ENCODE assay signal across 11 cellular contexts in genomic region chr2:151071382-151071781, GRCh38.
DNase-seq lines count a peak whose midpoint lies in the region; ATAC-seq and TF ChIP-seq lines count a peak whose summit lies in the region.
"Had no signal": no experiment of that assay in that cellular context is flagged by ENCODE, and none has a peak within 500 bp of the region (broad histone marks: within the 10 kb centered on the region; RNA-seq: fewer than 3 reads in every experiment).

No MANE protein-coding gene starts in this region.

- H3K36me3 Mint-ChIP-seq in endodermal cell (ENCODE audit: low read depth): no peaks in the 10 kb centered on the region
- H3K36me3 Mint-ChIP-seq in neural crest cell (ENCODE audit: low read depth): peaks cover 4% of the 10 kb centered on the region
- no peaks in the 10 kb centered on the region for H3K36me3 Mint-ChIP-seq in activated CD4-positive, alpha-beta memory T cell treated with anti-CD3 and anti-CD28 coated beads, Interleukin-2, amount 10 ng/mL, durations not matched to agents 7 days and 5 days (ENCODE audit: low read depth)

- DNase-seq in NCI-H345 (lab: John Stamatoyannopoulos, UW): peak; percentile 46
- peak; percentile 69 for DNase-seq in endodermal cell
- DNase-seq in neural crest cell (ENCODE audit: low read depth, low spot score): no peak
- DNase-seq in prostate gland (ENCODE audit: low spot score): no peak
- DNase-seq in activated CD4-positive, alpha-beta memory T cell treated with anti-CD3 and anti-CD28 coated beads, Interleukin-2, amount 10 ng/mL, durations not matched to agents 7 days and 5 days: no peak
- DNase-seq: activated CD8-positive, alpha-beta memory T cell treated with anti-CD3 and anti-CD28 coated beads, Interleukin-2, amount 50 U/mL, for 4 hours had no signal

- no peak overlapping the region for H3K4me3 Mint-ChIP-seq in endodermal cell
- no peak overlapping the region for H3K4me3 Mint-ChIP-seq in neural crest cell
- H3K4me3 Mint-ChIP-seq in activated CD4-positive, alpha-beta memory T cell treated with anti-CD3 and anti-CD28 coated beads, Interleukin-2, amount 10 ng/mL, durations not matched to agents 7 days and 5 days: no peak overlapping the region

- H3K4me3 ChIP-seq in endodermal cell (ENCODE audit: low read length) (no peak overlapping the region), prostate gland (no peak overlapping the region)
- H3K4me3 ChIP-seq: suprapubic skin had no signal

- no peak for TF ChIP-seq POLR2A in prostate gland (IDR thresholded peaks at IDR 0.05)

- H3K4me1 Mint-ChIP-seq in endodermal cell: peaks cover 5% of the 10 kb centered on the region
- peaks cover 8% of the 10 kb centered on the region for H3K4me1 Mint-ChIP-seq in neural crest cell
- no peaks in the 10 kb centered on the region for H3K4me1 Mint-ChIP-seq in activated CD4-positive, alpha-beta memory T cell treated with anti-CD3 and anti-CD28 coated beads, Interleukin-2, amount 10 ng/mL, durations not matched to agents 7 days and 5 days

- 26% methylated on average over 2 of the region's 2 CpGs; no CpG with 5 or more reads in 1 of the 2 experiments for WGBS in endodermal cell (ENCODE audit: insufficient coverage in 1 of 2, insufficient read length in 1 of 2), 2 experiments
- WGBS in prostate gland: 56% methylated on average over 2 of the region's 2 CpGs

- ATAC-seq in HG03159 (IDR thresholded peaks at IDR 0.05; ENCODE audit: unreplicated experiment) (no peak), GM18867 (IDR thresholded peaks at IDR 0.05; ENCODE audit: unreplicated experiment) (no peak)
- ATAC-seq: sciatic nerve had no signal

- peak; percentile 11 for TF ChIP-seq CTCF in GM12873 (IDR thresholded peaks at IDR 0.05; ENCODE audit: insufficient read depth, low read depth, low read length, missing control alignments)
- peak; percentile 78 for TF ChIP-seq CTCF in endodermal cell (conservative IDR thresholded peaks at IDR 0.05)
- peak; percentile 54 for TF ChIP-seq CTCF in neural crest cell (conservative IDR thresholded peaks at IDR 0.05)
- peak in 1 of 4 experiments; percentile 11 for TF ChIP-seq CTCF in prostate gland (IDR thresholded peaks at IDR 0.05)

- no peaks in the 10 kb centered on the region for H3K9me3 ChIP-seq in endodermal cell (ENCODE audit: control insufficient read depth, low read length)
- H3K9me3 ChIP-seq in prostate gland: no peaks in the 10 kb centered on the region
- H3K9me3 ChIP-seq: suprapubic skin had no signal

- no peaks in the 10 kb centered on the region for H3K36me3 ChIP-seq in endodermal cell (ENCODE audit: control insufficient read depth, insufficient read depth, low read length)
- no peaks in the 10 kb centered on the region for H3K36me3 ChIP-seq in prostate gland
- H3K36me3 ChIP-seq: suprapubic skin had no signal

- no peak overlapping the region for H3K27ac ChIP-seq in endodermal cell (ENCODE audit: low read depth, low read length)
- H3K27ac ChIP-seq in prostate gland: no peak overlapping the region
- H3K27ac ChIP-seq: suprapubic skin had no signal

- H3K4me1 ChIP-seq in endodermal cell (ENCODE audit: control insufficient read depth, insufficient read depth, low read length) (no peaks in the 10 kb centered on the region), prostate gland (replicated peaks) (no peaks in the 10 kb centered on the region)
- H3K4me1 ChIP-seq: suprapubic skin had no signal

- H3K27ac Mint-ChIP-seq in endodermal cell (no peak overlapping the region), neural crest cell (ENCODE audit: unreplicated experiment) (no peak overlapping the region)
- no peak overlapping the region for H3K27ac Mint-ChIP-seq in activated CD4-positive, alpha-beta memory T cell treated with anti-CD3 and anti-CD28 coated beads, Interleukin-2, amount 10 ng/mL, durations not matched to agents 7 days and 5 days

- CTCF ChIA-PET in activated CD4-positive, alpha-beta memory T cell treated with anti-CD3 and anti-CD28 coated beads, Interleukin-2, amount 10 ng/mL, durations not matched to agents 7 days and 5 days (lab: Charles Lee): no interaction called here

- H3K9me3 Mint-ChIP-seq in endodermal cell: peaks cover 8% of the 10 kb centered on the region
- peaks cover 9% of the 10 kb centered on the region for H3K9me3 Mint-ChIP-seq in neural crest cell
- no peaks in the 10 kb centered on the region for H3K9me3 Mint-ChIP-seq in activated CD4-positive, alpha-beta memory T cell treated with anti-CD3 and anti-CD28 coated beads, Interleukin-2, amount 10 ng/mL, durations not matched to agents 7 days and 5 days

- POLR2A ChIA-PET in activated CD4-positive, alpha-beta memory T cell treated with anti-CD3 and anti-CD28 coated beads, Interleukin-2, amount 10 ng/mL, durations not matched to agents 7 days and 5 days (lab: Charles Lee): no interaction called here

- no peak overlapping the region for H3K9ac ChIP-seq in endodermal cell (ENCODE audit: extremely low read depth, low read length, poor library complexity, severe bottlenecking)

- H3K27me3 Mint-ChIP-seq in endodermal cell (ENCODE audit: insufficient read depth): no peaks in the 10 kb centered on the region
- H3K27me3 Mint-ChIP-seq in neural crest cell (ENCODE audit: low read depth): no peaks in the 10 kb centered on the region
- no peaks in the 10 kb centered on the region for H3K27me3 Mint-ChIP-seq in activated CD4-positive, alpha-beta memory T cell treated with anti-CD3 and anti-CD28 coated beads, Interleukin-2, amount 10 ng/mL, durations not matched to agents 7 days and 5 days

- intact Hi-C loops in prostate gland (cut with DNase I): no loop called here

- H3K27me3 ChIP-seq in endodermal cell (ENCODE audit: control insufficient read depth, insufficient read depth, low read length, poor library complexity, severe bottlenecking) (no peaks in the 10 kb centered on the region), prostate gland (replicated peaks; ENCODE audit: insufficient read depth) (no peaks in the 10 kb centered on the region)
- H3K27me3 ChIP-seq: suprapubic skin had no signal

Comparison
In these comparisons a context has a peak if more than half of its experiments do, and no peak if none do; other contexts are left out.
1. DNase-seq: peak in NCI-H345 (single experiment) and endodermal cell (single experiment); none in neural crest cell (single experiment), prostate gland (single experiment) and activated CD4-positive, alpha-beta memory T cell treated with anti-CD3 and anti-CD28 coated beads, Interleukin-2, amount 10 ng/mL, durations not matched to agents 7 days and 5 days (single experiment).